24 cellular contexts compared by ENCODE assay signal in genomic region chr5:14545308-14545707, GRCh38. TPM values are rescaled to one million over a fixed set of nuclear protein-coding genes. Genes with fewer than 3 reads are reported as not detected.
A peak's percentile ranks its signal among the peaks of the same experiment; 100 is the strongest.
DNase-seq lines count a peak whose midpoint lies in the region; ATAC-seq, FAIRE-seq and TF ChIP-seq lines count a peak whose summit lies in the region.
"Had no signal": no experiment of that assay in that cellular context is flagged by ENCODE, and none has a peak within 500 bp of the region (broad histone marks: within the 10 kb centered on the region; RNA-seq: fewer than 3 reads in every experiment).

No MANE protein-coding gene starts in this region.

- H3K4me3 ChIP-seq in K562, result no peak overlapping the region
- no peak overlapping the region for H3K4me3 ChIP-seq in ascending aorta
- no peak overlapping the region for H3K4me3 ChIP-seq in naive thymus-derived CD4-positive, alpha-beta T cell (ENCODE audit: low read length)
- no peak overlapping the region for H3K4me3 ChIP-seq in psoas muscle
- H3K4me3 ChIP-seq: Peyer's patch, transverse colon had no signal

- H3K27ac Mint-ChIP-seq in naive thymus-derived CD4-positive, alpha-beta T cell, result no peak overlapping the region
- H3K27ac Mint-ChIP-seq: activated T-cell treated with anti-CD3 and anti-CD28 coated beads, Interleukin-2, amount 50 U/mL, for 24 hours; stimulated activated naive CD8-positive, alpha-beta T cell treated with anti-CD3 and anti-CD28 coated beads, Interleukin-15, amount 100 ng/mL, for 72 hours had no signal

- H3K27me3 ChIP-seq in K562 (ENCODE audit: control insufficient read depth in 2 of 2, insufficient read depth in 2 of 2, low read length in 2 of 2) (no peaks in the 10 kb centered on the region), ascending aorta (no peaks in the 10 kb centered on the region), psoas muscle (ENCODE audit: insufficient read depth in 3 of 3, low read length in 2 of 3) (no peaks in the 10 kb centered on the region)
- H3K27me3 ChIP-seq in naive thymus-derived CD4-positive, alpha-beta T cell (ENCODE audit: control insufficient read depth in 2 of 2, insufficient read depth in 2 of 2, low read length in 2 of 2), result no peaks in the 10 kb centered on the region
- H3K27me3 ChIP-seq: Peyer's patch, transverse colon had no signal

- DNase-seq in GF-D8 (lab: John Stamatoyannopoulos, UW), result peak; percentile 54
- DNase-seq in NOMO-1 (lab: John Stamatoyannopoulos, UW; ENCODE audit: unreplicated experiment in 2 of 2), result peak; percentile 72 to 79
- no peak for DNase-seq in K562 (ENCODE audit: extremely low read depth in 1 of 4, low spot score in 3 of 4)
- DNase-seq in medulla oblongata (ENCODE audit: extremely low spot score), result peak; percentile 81
- no peak for DNase-seq in ascending aorta (ENCODE audit: low spot score in 2 of 2)
- DNase-seq in naive thymus-derived CD4-positive, alpha-beta T cell, result no peak
- no peak for DNase-seq in NCI-H510A treated with DMSO at 0.1 percent for 48 hours (lab: John Stamatoyannopoulos, UW)
- DNase-seq in psoas muscle, result no peak
- DNase-seq: activated CD4-positive, alpha-beta T cell treated with anti-CD3 and anti-CD28 coated beads for 1 hour; activated naive CD4-positive, alpha-beta T cell; activated T-cell treated with anti-CD3 and anti-CD28 coated beads, Interleukin-2, amount 50 U/mL, for 24 hours; DMS79 treated with DMSO at 0.1 percent for 48 hours; kidney glomerular epithelial cell; NCI-H1436 treated with DMSO at 0.1 percent for 48 hours; NCI-H226; Peyer's patch; stimulated activated CD4-positive, alpha-beta T cell treated with anti-CD3 and anti-CD28 coated beads, Interleukin-4, amount 100 ng/mL, for 4 hours; stimulated activated naive CD8-positive, alpha-beta T cell treated with anti-CD3 and anti-CD28 coated beads, Interleukin-15, amount 100 ng/mL, for 72 hours; transverse colon had no signal

- WGBS in K562 (ENCODE audit: insufficient coverage, low coverage, missing lambda C conversion rate), result 13% methylated on average over 3 of the region's 3 CpGs
- 49 to 65% (median 59%) methylated on average over 3 of the region's 3 CpGs for WGBS in psoas muscle, 3 donors

- no peak overlapping the region for H3K4me2 ChIP-seq in K562 (ENCODE audit: insufficient read depth, low read length)

- H2AFZ ChIP-seq in K562 (ENCODE audit: low read depth, low read length), result no peak overlapping the region

- FAIRE-seq in K562 (lab: Jason Lieb, UNC), result no peak
- FAIRE-seq: astrocyte, frontal cortex had no signal

- peaks cover 4 to 25% (median 15%) of the 10 kb centered on the region in 11 donors for H3K9me3 Mint-ChIP-seq in naive thymus-derived CD4-positive, alpha-beta T cell

- H3K4me1 Mint-ChIP-seq in naive thymus-derived CD4-positive, alpha-beta T cell, result peaks cover 5 to 9% (median 6%) of the 10 kb centered on the region in 7 donors
- H3K4me1 Mint-ChIP-seq: neural crest cell had no signal

- H4K20me1 ChIP-seq in K562 (replicated peaks; ENCODE audit: control insufficient read depth, insufficient read depth, low read length), result no peaks in the 10 kb centered on the region

- no peak for TF ChIP-seq EP300 in K562 (IDR thresholded peaks at IDR 0.05; ENCODE audit: low read length)

- POLR2A ChIA-PET in K562 (lab: Yijun Ruan, JAX), result no interaction called here
- POLR2A ChIA-PET in naive thymus-derived CD4-positive, alpha-beta T cell (lab: Charles Lee), result no interaction called here

- H3K36me3 ChIP-seq in K562 (ENCODE audit: control insufficient read depth, insufficient read depth, low read length) (no peaks in the 10 kb centered on the region), ascending aorta (no peaks in the 10 kb centered on the region), psoas muscle (ENCODE audit: insufficient read depth in 1 of 2, low read depth in 1 of 2) (no peaks in the 10 kb centered on the region)
- H3K36me3 ChIP-seq in naive thymus-derived CD4-positive, alpha-beta T cell (ENCODE audit: control insufficient read depth in 2 of 3, insufficient read depth in 3 of 3, low read length in 3 of 3), result no peaks in the 10 kb centered on the region
- H3K36me3 ChIP-seq: Peyer's patch, transverse colon had no signal

- intact Hi-C loops in K562 (cut with micrococcal nuclease) (no loop called here), ascending aorta (cut with DNase I) (no loop called here), psoas muscle (cut with DNase I) (no loop called here)
- intact Hi-C loops in naive thymus-derived CD4-positive, alpha-beta T cell (cut with micrococcal nuclease), result no loop called here

- no peak overlapping the region for H3K27ac ChIP-seq in K562 (ENCODE audit: extremely low read depth, low read depth, low read length)
- H3K27ac ChIP-seq in ascending aorta, result no peak overlapping the region
- H3K27ac ChIP-seq in naive thymus-derived CD4-positive, alpha-beta T cell (ENCODE audit: low read depth, low read length), result no peak overlapping the region
- H3K27ac ChIP-seq in psoas muscle, result no peak overlapping the region
- H3K27ac ChIP-seq: Peyer's patch had no signal

- no peak for ATAC-seq in K562
- ATAC-seq in naive thymus-derived CD4-positive, alpha-beta T cell, result no peak
- no peak for ATAC-seq in psoas muscle
- ATAC-seq: HCT116; SK-N-SH treated with all-trans-retinoic acid at 6 μM for 48 hours; stimulated activated naive CD8-positive, alpha-beta T cell treated with anti-CD3 and anti-CD28 coated beads, Interleukin-15, amount 100 ng/mL, for 72 hours had no signal

- no peak for TF ChIP-seq POLR2A in K562 (conservative IDR thresholded peaks at IDR 0.05)

- H3K9ac ChIP-seq in K562 (ENCODE audit: insufficient read depth in 1 of 2, low read depth in 2 of 2, low read length in 2 of 2), result no peak overlapping the region

- H3K9me1 ChIP-seq in K562 (ENCODE audit: control insufficient read depth, insufficient read depth, low read length), result no peaks in the 10 kb centered on the region

- TF ChIP-seq CTCF in K562 (IDR thresholded peaks at IDR 0.05 in 2 of 3, conservative IDR thresholded peaks at IDR 0.05 in 1 of 3; ENCODE audit: insufficient read depth in 2 of 3, low read depth in 1 of 3, low read length in 3 of 3) (no peak), ascending aorta (IDR thresholded peaks at IDR 0.05) (no peak), psoas muscle (IDR thresholded peaks at IDR 0.05) (no peak)

- no peak for TF ChIP-seq RAD21 in K562 (CRISPR knock-in tag; conservative IDR thresholded peaks at IDR 0.05 in 1 of 2, IDR thresholded peaks at IDR 0.05 in 1 of 2)

- H3K27me3 Mint-ChIP-seq in naive thymus-derived CD4-positive, alpha-beta T cell, result peaks cover 0 to 10% (median 5%) of the 10 kb centered on the region in 5 donors
- H3K27me3 Mint-ChIP-seq: activated T-cell treated with anti-CD3 and anti-CD28 coated beads, Interleukin-2, amount 50 U/mL, for 24 hours had no signal

- in situ Hi-C loops in K562 (cut with MboI), result no loop called here

- peaks cover 0 to 14% (median 10%) of the 10 kb centered on the region in 5 donors for H3K36me3 Mint-ChIP-seq in naive thymus-derived CD4-positive, alpha-beta T cell

- no peak overlapping the region for H3K4me3 Mint-ChIP-seq in naive thymus-derived CD4-positive, alpha-beta T cell
- H3K4me3 Mint-ChIP-seq: activated T-cell treated with anti-CD3 and anti-CD28 coated beads, Interleukin-2, amount 50 U/mL, for 24 hours; neural crest cell; stimulated activated naive CD8-positive, alpha-beta T cell treated with anti-CD3 and anti-CD28 coated beads, Interleukin-15, amount 100 ng/mL, for 72 hours had no signal

- H3K4me1 ChIP-seq in K562 (replicated peaks in 1 of 2; ENCODE audit: control insufficient read depth in 2 of 2, insufficient read depth in 2 of 2, low read length in 2 of 2), result no peaks in the 10 kb centered on the region
- no peaks in the 10 kb centered on the region for H3K4me1 ChIP-seq in ascending aorta
- H3K4me1 ChIP-seq in naive thymus-derived CD4-positive, alpha-beta T cell (ENCODE audit: control insufficient read depth in 2 of 2, insufficient read depth in 2 of 2, low read length in 2 of 2), result no peaks in the 10 kb centered on the region
- no peaks in the 10 kb centered on the region for H3K4me1 ChIP-seq in psoas muscle
- H3K4me1 ChIP-seq: Peyer's patch had no signal

- CTCF ChIA-PET in K562 (lab: Yijun Ruan, JAX; ENCODE audit: low intra/inter-chr PET ratio), result no interaction called here
- CTCF ChIA-PET in naive thymus-derived CD4-positive, alpha-beta T cell (lab: Charles Lee), result no interaction called here

- no TSS peak for BruUV-seq in K562 (replicated peaks; lab: Mats Ljungman, UMichigan)

- H3K79me2 ChIP-seq in K562 (ENCODE audit: control insufficient read depth, insufficient read depth, low read length), result no peaks in the 10 kb centered on the region

- H3K9me3 ChIP-seq in K562 (replicated peaks; ENCODE audit: control insufficient read depth, insufficient read depth, low read depth, low read length) (no peaks in the 10 kb centered on the region), ascending aorta (peaks cover 0 to 6% of the 10 kb centered on the region in 2 donors), psoas muscle (peaks cover 7% of the 10 kb centered on the region)
- no peaks in the 10 kb centered on the region for H3K9me3 ChIP-seq in naive thymus-derived CD4-positive, alpha-beta T cell (ENCODE audit: control insufficient read depth in 2 of 3, low read length in 3 of 3)
- H3K9me3 ChIP-seq: Peyer's patch had no signal

RNA-seq across cellular contexts. Expression of gene OTULINL, which starts 36.3 kb away (rescaled TPM):
- 0.18 TPM in 1 of 2 replicates, not detected in the other for total RNA-seq in K562 (2011; cell fraction: chromatin; rRNA removed; ENCODE audit: low replicate concordance)
- not detected in 2 replicates for total RNA-seq in K562 (2011; cell fraction: nucleolus; rRNA removed)
- not detected in 2 replicates for total RNA-seq in K562 (2011; cell fraction: nucleoplasm; rRNA removed)
- 0.18 TPM in 1 of 2 replicates, not detected in the other for total RNA-seq in K562 (2014; rRNA removed)
- 0.06 TPM in 1 of 2 replicates, not detected in the other for total RNA-seq in K562 (2014; rRNA removed; fragmentation: Illumina TruSeq; extraction: Trizol)
- total RNA-seq in K562 (2015; rRNA removed; fragmentation: Illumina TruSeq; extraction: Trizol), result not detected in 2 replicates
- total RNA-seq in K562 (2021), result 0.07 and 0.13 TPM in 2 replicates
- polyA plus RNA-seq in K562 (2011; rRNA removed), result 0.03 TPM in 1 of 2 replicates, not detected in the other
- 0.01 TPM in 2 replicates for polyA plus RNA-seq in K562 (2011; cell fraction: cytosol; rRNA removed)
- polyA plus RNA-seq in K562 (2011; cell fraction: nucleus; rRNA removed), result 0.03 and 0.06 TPM in 2 replicates
- 0.01 TPM in 1 of 2 replicates, not detected in the other for polyA plus RNA-seq in K562 (2012)
- polyA plus RNA-seq in K562 (2014; fragmentation: Illumina TruSeq; extraction: Trizol), result not detected in 2 replicates
- not detected for polyA plus RNA-seq in K562 (2014; fragmentation: Nextera tagmentation; extraction: Ambion mirVana)
- not detected in 2 replicates for polyA plus RNA-seq in K562 (2014; rRNA removed)
- 0.04 and 0.06 TPM in 2 replicates for polyA minus RNA-seq in K562 (2011; rRNA and poly(A)+ RNA removed)
- polyA minus RNA-seq in K562 (2011; cell fraction: cytosol; rRNA and poly(A)+ RNA removed), result not detected in 2 replicates
- not detected in 2 replicates for polyA minus RNA-seq in K562 (2011; cell fraction: nucleus; rRNA and poly(A)+ RNA removed)
- 0.21 TPM for total RNA-seq in ascending aorta
- 10 to 100 TPM; 26.1 to 44.7 (median 32.4) TPM for total RNA-seq in naive thymus-derived CD4-positive, alpha-beta T cell
- polyA plus RNA-seq in naive thymus-derived CD4-positive, alpha-beta T cell, result 10 to 100 TPM; 25.7 to 31.0 TPM
- total RNA-seq in psoas muscle, result 1 to 10 TPM in 3 of 4 donors, under 1 TPM in 1; 0.88 to 3.2 (median 2.5) TPM
- polyA plus RNA-seq in psoas muscle, result under 1 TPM; 0.15 to 0.52 (median 0.29) TPM

Comparison
In these comparisons a context has a peak if more than half of its experiments do, and no peak if none do; other contexts are left out.
1. DNase-seq: peak in GF-D8 (single experiment), NOMO-1 (2 of 2) and medulla oblongata (single experiment); none in K562 (0 of 4), ascending aorta (0 of 2), naive thymus-derived CD4-positive, alpha-beta T cell (0 of 9), NCI-H510A treated with DMSO at 0.1 percent for 48 hours (single experiment) and psoas muscle (0 of 2).
2. RNA of gene OTULINL, which starts 36.3 kb away (total RNA-seq): 26.1 to 44.7 TPM in naive thymus-derived CD4-positive, alpha-beta T cell; 0.88 to 3.2 TPM in psoas muscle, 0.21 TPM in ascending aorta (single experiment) and 0.06 to 0.18 TPM in K562; every median in the first group is over 4 times any median in the second.